ENCODE assay signal across 8 cellular contexts in the genomic region with DNA sequence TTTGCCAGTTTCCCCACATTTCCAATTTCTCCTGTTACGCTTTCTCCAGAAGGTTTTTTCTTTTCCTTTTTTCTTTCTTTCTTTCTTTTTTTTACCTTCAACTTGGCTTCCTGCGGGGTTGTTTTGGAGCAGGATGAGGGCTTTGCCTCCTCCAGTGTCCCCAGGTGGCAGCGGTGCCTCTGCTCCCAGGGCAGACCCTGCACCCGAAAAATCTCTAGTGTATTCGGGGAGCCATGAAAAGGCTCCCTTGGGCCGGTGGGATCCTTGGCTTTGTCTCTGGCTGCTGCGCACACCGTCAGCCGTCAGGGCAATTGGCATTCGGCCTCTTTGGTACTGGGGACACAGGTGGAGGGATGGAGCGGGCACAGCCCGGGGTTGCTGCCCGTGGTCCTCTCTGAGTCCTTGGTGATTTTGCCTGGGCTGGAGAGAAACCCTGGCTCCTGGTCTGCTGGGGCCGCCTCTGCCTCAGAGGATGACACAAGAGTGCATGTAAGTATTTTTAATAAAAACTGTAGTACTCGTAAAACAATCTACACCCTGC. TPM values are rescaled to one million over a fixed set of nuclear protein-coding genes. Genes with fewer than 3 reads are reported as not detected.
DNase-seq lines count a peak whose midpoint lies in the region; ATAC-seq and TF ChIP-seq lines count a peak whose summit lies in the region.

No MANE protein-coding gene starts in this region.

- TF ChIP-seq CTCF in GM12864 (IDR thresholded peaks at IDR 0.05; ENCODE audit: low read depth, low read length, missing control alignments) (no peak), PC-3 (conservative IDR thresholded peaks at IDR 0.05; ENCODE audit: low read depth, low read length) (no peak), esophagus squamous epithelium (IDR thresholded peaks at IDR 0.05) (no peak), prostate gland (IDR thresholded peaks at IDR 0.05) (no peak)

- H3K4me3 ChIP-seq in GM12864 (ENCODE audit: low read depth, low read length): peak overlapping the region; percentile 72
- peak overlapping the region; percentile 77 for H3K4me3 ChIP-seq in PC-3 (ENCODE audit: low read length)
- H3K4me3 ChIP-seq in esophagus squamous epithelium: peak overlapping the region; percentile 47 to 75 (median 59)
- peak overlapping the region; percentile 42 to 47 for H3K4me3 ChIP-seq in prostate gland

- peak overlapping the region; percentile 97 for H3K4me2 ChIP-seq in PC-3 (ENCODE audit: low read length)

- H3F3A ChIP-seq in PC-3 (ENCODE audit: low read length, unreplicated experiment): no peaks in the 10 kb centered on the region

- 9 to 18% methylated on average over 10 to 11 of the region's 15 CpGs for WGBS in esophagus squamous epithelium, 2 donors
- WGBS in prostate gland: 10% methylated on average over 15 of the region's 15 CpGs

- H3K4me1 ChIP-seq in PC-3 (ENCODE audit: insufficient read depth, low read length) (peaks cover 21% of the 10 kb centered on the region), esophagus squamous epithelium (peaks cover 0 to 51% (median 9%) of the 10 kb centered on the region in 3 donors), prostate gland (replicated peaks) (no peaks in the 10 kb centered on the region)

- DNase-seq in GM12864 (ENCODE audit: low read depth): no peak
- no peak for DNase-seq in PC-3
- no peak for DNase-seq in esophagus squamous epithelium (lab: John Stamatoyannopoulos, UW)
- no peak for DNase-seq in prostate gland (ENCODE audit: low spot score)
- DNase-seq in activated effector memory CD4-positive, alpha-beta T cell treated with Interleukin-2 at 50 U/mL for 16 hours: no peak
- DNase-seq in retina: no peak
- no peak for DNase-seq in NCI-H1694 treated with DMSO at 0.1 percent for 48 hours (lab: John Stamatoyannopoulos, UW)

- no peak overlapping the region for H3K9ac ChIP-seq in PC-3 (ENCODE audit: low read length)

- TF ChIP-seq POLR2A in esophagus squamous epithelium (IDR thresholded peaks at IDR 0.05) (no peak), prostate gland (IDR thresholded peaks at IDR 0.05) (no peak)

- H3K27me3 ChIP-seq in PC-3 (ENCODE audit: low read length): peaks cover 4% of the 10 kb centered on the region
- peaks cover 0 to 68% (median 0%) of the 10 kb centered on the region in 4 donors for H3K27me3 ChIP-seq in esophagus squamous epithelium
- H3K27me3 ChIP-seq in prostate gland (replicated peaks; ENCODE audit: insufficient read depth): no peaks in the 10 kb centered on the region

- H3K36me3 ChIP-seq in PC-3 (ENCODE audit: low read depth, low read length) (no peaks in the 10 kb centered on the region), esophagus squamous epithelium (no peaks in the 10 kb centered on the region), prostate gland (no peaks in the 10 kb centered on the region)

- H3K79me2 ChIP-seq in PC-3 (ENCODE audit: low read length): no peaks in the 10 kb centered on the region

- H4K20me1 ChIP-seq in PC-3 (ENCODE audit: low read length): no peaks in the 10 kb centered on the region

- CTCF ChIA-PET in PC-3 (lab: Charles Lee): no interaction called here

- H2AFZ ChIP-seq in PC-3 (ENCODE audit: low read length): peak overlapping the region; percentile 91

- H3K9me3 ChIP-seq in PC-3 (ENCODE audit: low read length): no peaks in the 10 kb centered on the region
- no peaks in the 10 kb centered on the region for H3K9me3 ChIP-seq in esophagus squamous epithelium
- H3K9me3 ChIP-seq in prostate gland: no peaks in the 10 kb centered on the region

- intact Hi-C loops in PC-3 (cut with micrococcal nuclease): no loop called here
- intact Hi-C loops in esophagus squamous epithelium (cut with DNase I): no loop called here
- intact Hi-C loops in prostate gland (cut with DNase I): no loop called here

- BruUV-seq in PC-3 (replicated peaks; lab: Mats Ljungman, UMichigan): TSS peak; percentile 38

- POLR2A ChIA-PET in PC-3 (lab: Charles Lee; ENCODE audit: unreplicated experiment): no interaction called here

- H3K27ac ChIP-seq in PC-3 (ENCODE audit: low read length) (no peak overlapping the region), esophagus squamous epithelium (peak overlapping the region in 2 of 4 donors; percentile 72 to 86), prostate gland (peak overlapping the region; percentile 34 to 53)

- ATAC-seq in PC-3 (no peak), HG02970 (IDR thresholded peaks at IDR 0.05; ENCODE audit: low FRiP score, unreplicated experiment) (no peak)

- no peaks in the 10 kb centered on the region for H3K9me2 ChIP-seq in PC-3 (replicated peaks; ENCODE audit: low read length)

RNA-seq across cellular contexts. Expression of a gene that starts 0.8 kb away (rescaled TPM):
- total RNA-seq in PC-3 (2014; rRNA removed) (0.36 and 0.69 TPM in 2 replicates), esophagus squamous epithelium (1 to 10 TPM in 2 of 4 donors, under 1 TPM in 2; 0.23 to 7.2 (median 2.8) TPM), prostate gland (10 to 100 TPM in 1 of 2 donors, 1 to 10 TPM in 1; 3.4 to 12.4 TPM)

RNA-seq across cellular contexts. Expression of a gene that starts 45.3 kb away (rescaled TPM):
- total RNA-seq in PC-3 (2014; rRNA removed) (1.6 and 2.2 TPM in 2 replicates), esophagus squamous epithelium (not detected), prostate gland (1 to 10 TPM in 1 of 2 donors, not detected in 1; 4.3 TPM)
